18 cellular contexts compared by ENCODE assay signal in genomic region chr2:182267971-182268370, GRCh38.
DNase-seq lines count a peak whose midpoint lies in the region; ATAC-seq and TF ChIP-seq lines count a peak whose summit lies in the region.
"Had no signal": no experiment of that assay in that cellular context is flagged by ENCODE, and none has a peak within 500 bp of the region (broad histone marks: within the 10 kb centered on the region; RNA-seq: fewer than 3 reads in every experiment).

No MANE protein-coding gene starts in this region.

- H3K36me3 ChIP-seq in left ventricle myocardium inferior: no peaks in the 10 kb centered on the region
- H3K36me3 ChIP-seq: BLaER1 treated with 17β-estradiol and CSF1 and Interleukin-3, amounts not matched to agents 10 nM and 100 nM had no signal

- H3K36me3 Mint-ChIP-seq in activated CD4-positive, alpha-beta memory T cell treated with anti-CD3 and anti-CD28 coated beads for 36 hours: no peaks in the 10 kb centered on the region
- H3K36me3 Mint-ChIP-seq: CD8-positive, alpha-beta T cell had no signal

- no peaks in the 10 kb centered on the region for H3K4me1 Mint-ChIP-seq in activated CD4-positive, alpha-beta memory T cell treated with anti-CD3 and anti-CD28 coated beads for 36 hours (ENCODE audit: low read depth)
- H3K4me1 Mint-ChIP-seq: B cell had no signal

- no peaks in the 10 kb centered on the region for H3K9me3 ChIP-seq in left ventricle myocardium inferior (replicated peaks)
- H3K9me3 ChIP-seq: A549; BLaER1 treated with 17β-estradiol and CSF1 and Interleukin-3, amounts not matched to agents 10 nM and 100 nM; Caco-2 had no signal

- H3K4me1 ChIP-seq in left ventricle myocardium inferior: peaks cover 20% of the 10 kb centered on the region
- H3K4me1 ChIP-seq: A549; BLaER1 treated with 17β-estradiol and CSF1 and Interleukin-3, amounts not matched to agents 10 nM and 100 nM; Caco-2 had no signal

- ATAC-seq in Right ventricle myocardium inferior: peak; percentile 56
- peak; percentile 41 for ATAC-seq in left ventricle myocardium superior
- ATAC-seq: A549; CD8-positive, alpha-beta T cell; GM12878 had no signal

- TF ChIP-seq CTCF in left ventricle myocardium inferior (IDR thresholded peaks at IDR 0.05; ENCODE audit: borderline replicate concordance): no peak

- no peak overlapping the region for H3K27ac ChIP-seq in left ventricle myocardium inferior (replicated peaks)
- H3K27ac ChIP-seq: 22Rv1; A549; BLaER1 treated with 17β-estradiol and CSF1 and Interleukin-3, amounts not matched to agents 10 nM and 100 nM; C4-2B had no signal

- no peaks in the 10 kb centered on the region for H3K27me3 ChIP-seq in left ventricle myocardium inferior (ENCODE audit: low read depth)
- H3K27me3 ChIP-seq: BLaER1 treated with 17β-estradiol and CSF1 and Interleukin-3, amounts not matched to agents 10 nM and 100 nM had no signal

- H3K4me3 Mint-ChIP-seq in activated CD4-positive, alpha-beta memory T cell treated with anti-CD3 and anti-CD28 coated beads for 36 hours: no peak overlapping the region
- H3K4me3 Mint-ChIP-seq: B cell; CD4-positive, alpha-beta T cell; CD8-positive, alpha-beta T cell had no signal

- POLR2A ChIA-PET in activated CD4-positive, alpha-beta memory T cell treated with anti-CD3 and anti-CD28 coated beads for 36 hours (lab: Charles Lee): no interaction called here

- no peaks in the 10 kb centered on the region for H3K9me3 Mint-ChIP-seq in activated CD4-positive, alpha-beta memory T cell treated with anti-CD3 and anti-CD28 coated beads for 36 hours
- H3K9me3 Mint-ChIP-seq: CD4-positive, alpha-beta T cell; CD8-positive, alpha-beta T cell had no signal

- no peak overlapping the region for H3K4me3 ChIP-seq in left ventricle myocardium inferior
- H3K4me3 ChIP-seq: A549; BLaER1 treated with 17β-estradiol and CSF1 and Interleukin-3, amounts not matched to agents 10 nM and 100 nM; GM12878 had no signal

- no peaks in the 10 kb centered on the region for H3K27me3 Mint-ChIP-seq in activated CD4-positive, alpha-beta memory T cell treated with anti-CD3 and anti-CD28 coated beads for 36 hours
- H3K27me3 Mint-ChIP-seq: CD4-positive, alpha-beta T cell had no signal

- DNase-seq in Right ventricle myocardium inferior (ENCODE audit: missing footprints) (no peak), left ventricle myocardium inferior (no peak), left ventricle myocardium superior (no peak), cardiac septum (ENCODE audit: low spot score) (no peak)
- no peak for DNase-seq in activated CD4-positive, alpha-beta memory T cell treated with anti-CD3 and anti-CD28 coated beads for 36 hours
- DNase-seq: AML-193; Caco-2; Calu3; CD4-positive, alpha-beta T cell; CD8-positive, alpha-beta T cell; DMS79 treated with DMSO at 0.1 percent for 48 hours; GDM1 had no signal

- intact Hi-C loops in Right ventricle myocardium inferior (cut with DNase I) (no loop called here), left ventricle myocardium inferior (cut with micrococcal nuclease) (no loop called here), left ventricle myocardium superior (cut with micrococcal nuclease) (no loop called here), cardiac septum (cut with DNase I) (no loop called here)
- intact Hi-C loops in activated CD4-positive, alpha-beta memory T cell treated with anti-CD3 and anti-CD28 coated beads for 36 hours (cut with micrococcal nuclease): no loop called here

- no peak overlapping the region for H3K27ac Mint-ChIP-seq in activated CD4-positive, alpha-beta memory T cell treated with anti-CD3 and anti-CD28 coated beads for 36 hours
- H3K27ac Mint-ChIP-seq: B cell; CD4-positive, alpha-beta T cell; CD8-positive, alpha-beta T cell had no signal

- CTCF ChIA-PET in activated CD4-positive, alpha-beta memory T cell treated with anti-CD3 and anti-CD28 coated beads for 36 hours (lab: Charles Lee): no interaction called here
